ENCODE assay signal across 21 cellular contexts in genomic region chr4:8032381-8032780, GRCh38.
"Had no signal": no experiment of that assay in that cellular context is flagged by ENCODE, and none has a peak within 500 bp of the region (broad histone marks: within the 10 kb centered on the region; RNA-seq: fewer than 3 reads in every experiment).

No MANE protein-coding gene starts in this region.

- H3K9me3 ChIP-seq: heart left ventricle, left lung, lower lobe of right lung, prostate gland, spleen, stomach, thoracic aorta, transverse colon had no signal

- DNase-seq: effector memory CD4-positive, alpha-beta T cell; heart left ventricle; hypothalamus; lower lobe of right lung; natural killer cell; occipital lobe; retina; spleen; stimulated activated CD4-positive, alpha-beta T cell treated with anti-CD3 and anti-CD28 coated beads, Interleukin-15, amount 100 ng/mL, for 24 hours; stimulated activated CD4-positive, alpha-beta T cell treated with anti-CD3 and anti-CD28 coated beads, Interleukin-1b, Interleukin-23, amount 100 ng/mL, for 48 hours; stimulated activated CD4-positive, alpha-beta T cell treated with anti-CD3 and anti-CD28 coated beads, Interleukin-4, amount 100 ng/mL, for 4 hours; stimulated activated naive CD4-positive, alpha-beta T cell; stomach; substantia nigra; transverse colon had no signal

- H3K27me3 ChIP-seq: heart left ventricle, left lung, stomach, transverse colon had no signal

- H3K4me1 ChIP-seq: heart left ventricle, left lung, lower lobe of right lung, parathyroid adenoma, prostate gland, stomach, transverse colon had no signal

- H2AFZ ChIP-seq: parathyroid adenoma had no signal

- H3K27ac ChIP-seq: heart left ventricle, left lung, lower lobe of right lung, parathyroid adenoma, prostate gland, spleen, stomach, thoracic aorta, transverse colon had no signal

- H3K36me3 ChIP-seq: left lung, lower lobe of right lung, prostate gland, stomach, transverse colon had no signal

- H3K9ac ChIP-seq: parathyroid adenoma had no signal

- ATAC-seq: esophagus mucosa, heart left ventricle, left lung, lower lobe of right lung, natural killer cell, sciatic nerve had no signal

- H3K79me2 ChIP-seq: parathyroid adenoma had no signal

- H3K4me3 ChIP-seq: heart left ventricle, left lung, lower lobe of right lung, prostate gland, spleen, stomach, thoracic aorta, transverse colon had no signal
